In the genomic region with DNA sequence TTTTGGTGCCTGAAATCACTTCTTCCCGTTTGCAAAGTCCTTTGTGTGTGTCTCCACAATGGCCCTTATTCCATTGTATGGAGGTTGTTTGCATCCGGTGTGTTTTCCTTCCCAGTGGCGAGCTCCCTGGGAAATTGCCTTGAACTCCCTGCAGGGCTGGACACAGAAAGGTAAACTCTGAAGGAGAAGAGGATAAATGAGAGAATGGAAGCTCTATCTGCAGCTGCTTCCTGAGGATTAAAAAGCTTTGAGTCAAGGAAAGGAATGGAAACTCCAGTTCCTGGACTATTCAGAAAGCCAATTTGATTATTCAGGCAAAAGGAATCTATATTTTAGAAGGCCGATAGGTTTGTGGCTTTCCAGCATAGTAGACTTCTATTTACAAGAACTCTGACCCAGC, we compare ENCODE assay signal across 15 cellular contexts. TPM values are rescaled to one million over a fixed set of nuclear protein-coding genes. Genes with fewer than 3 reads are reported as not detected.
DNase-seq lines count a peak whose midpoint lies in the region; ATAC-seq, FAIRE-seq and TF ChIP-seq lines count a peak whose summit lies in the region.
"Had no signal": no experiment of that assay in that cellular context is flagged by ENCODE, and none has a peak within 500 bp of the region (broad histone marks: within the 10 kb centered on the region; RNA-seq: fewer than 3 reads in every experiment).

No MANE protein-coding gene starts in this region.

- no peak for DNase-seq in A673 (ENCODE audit: low spot score)
- DNase-seq in H54 (ENCODE audit: insufficient read length, low spot score): peak; percentile 41
- DNase-seq in amniotic epithelial cell (ENCODE audit: low read depth): peak; percentile 77
- no peak for DNase-seq in keratinocyte (ENCODE audit: low read depth, low spot score)
- no peak for DNase-seq in SK-N-DZ (ENCODE audit: low spot score)
- no peak for DNase-seq in 8988T
- DNase-seq: H7; NCI-H1092 treated with DMSO at 0.1 percent for 48 hours; NCI-H446; nucleus accumbens; stimulated activated CD4-positive, alpha-beta T cell treated with anti-CD3 and anti-CD28 coated beads, Interleukin-12 subunit alpha, Interleukin-12 subunit beta, amount 100 ng/mL, for 4 hours; stimulated activated naive CD8-positive, alpha-beta T cell treated with anti-CD3 and anti-CD28 coated beads, Interleukin-15, amount 100 ng/mL, for 72 hours; uterus had no signal

- no peak for TF ChIP-seq POLR2A in H54 (IDR thresholded peaks at IDR 0.05; ENCODE audit: low read depth, low read length)

- H2AFZ ChIP-seq in keratinocyte (ENCODE audit: control insufficient read depth, low read length): peak overlapping the region; percentile 8

- CTCF ChIA-PET in A673 (lab: Charles Lee): interaction anchor here (1.2 kb wide), 1 partner anchor 242 kb away, joined by 5 read pairs; no protein-coding TSS in a partner anchor

- dilution Hi-C loops in keratinocyte (cut with MboI; ENCODE audit: extremely low pct_ligation_motif_present, low sequenced_read_pairs): loop anchor here (25.0 kb wide), 1 partner anchor 209 kb away; no protein-coding TSS in a partner anchor

- no peaks in the 10 kb centered on the region for H3K9me1 ChIP-seq in keratinocyte (ENCODE audit: control insufficient read depth, extremely low read depth, insufficient read depth, low read length)

- H3K79me2 ChIP-seq in keratinocyte (ENCODE audit: control insufficient read depth, insufficient read depth, low read length): peaks cover 3% of the 10 kb centered on the region

- POLR2A ChIA-PET in A673 (lab: Charles Lee; ENCODE audit: low non-redundant PET): no interaction called here

- TF ChIP-seq CTCF in A673 (conservative IDR thresholded peaks at IDR 0.05; ENCODE audit: low read depth, low read length) (no peak), keratinocyte (optimal IDR thresholded peaks at IDR 0.05 in 1 of 3, IDR thresholded peaks at IDR 0.05 in 1 of 3, conservative IDR thresholded peaks at IDR 0.05 in 1 of 3; ENCODE audit: extremely low read depth in 1 of 3, insufficient read depth in 2 of 3, low read length in 3 of 3) (no peak)

- peak overlapping the region; percentile 6 for H3K4me2 ChIP-seq in keratinocyte (ENCODE audit: control insufficient read depth, extremely low read depth, insufficient read depth, low read depth, low read length)

- H3K27ac ChIP-seq in A673 (ENCODE audit: low read depth, low read length, poor library complexity, severe bottlenecking): peak overlapping the region; percentile 8
- H3K27ac ChIP-seq in keratinocyte (ENCODE audit: control insufficient read depth, insufficient read depth, low read length): no peak overlapping the region
- H3K27ac ChIP-seq: uterus had no signal

- peaks cover 22% of the 10 kb centered on the region for H3K4me1 ChIP-seq in A673 (ENCODE audit: insufficient read depth, low read length, poor library complexity, severe bottlenecking)
- peaks cover 40% of the 10 kb centered on the region for H3K4me1 ChIP-seq in keratinocyte (ENCODE audit: control insufficient read depth, extremely low read depth, insufficient read depth, low read length)
- H3K4me1 ChIP-seq: uterus had no signal

- no TSS peak for BruUV-seq in A673 (replicated peaks; lab: Mats Ljungman, UMichigan)

- intact Hi-C loops in A673 (cut with micrococcal nuclease; ENCODE audit: unreplicated experiment): loop anchor here (10.0 kb wide), 1 partner anchor 392 kb away; a partner anchor contains a TSS

- FAIRE-seq in H54 (lab: Jason Lieb, UNC) (no peak), keratinocyte (lab: Jason Lieb, UNC) (no peak)

- no peaks in the 10 kb centered on the region for H4K20me1 ChIP-seq in keratinocyte (ENCODE audit: control insufficient read depth, extremely low read depth, insufficient read depth, low read length)

- H3K36me3 ChIP-seq in A673 (ENCODE audit: insufficient read depth, low read length, poor library complexity, severe bottlenecking) (no peaks in the 10 kb centered on the region), keratinocyte (ENCODE audit: control insufficient read depth in 2 of 2, extremely low read depth in 1 of 2, insufficient read depth in 2 of 2, low read length in 2 of 2) (no peaks in the 10 kb centered on the region)
- H3K36me3 ChIP-seq: uterus had no signal

- ATAC-seq in HG03045 (IDR thresholded peaks at IDR 0.05; ENCODE audit: unreplicated experiment): no peak
- ATAC-seq in GM21423 (IDR thresholded peaks at IDR 0.05; ENCODE audit: unreplicated experiment): no peak
- ATAC-seq: stimulated activated naive CD8-positive, alpha-beta T cell treated with anti-CD3 and anti-CD28 coated beads, Interleukin-15, amount 100 ng/mL, for 72 hours had no signal

- H3K27me3 ChIP-seq in A673 (replicated peaks; ENCODE audit: insufficient read depth, low read depth, low read length, poor library complexity): no peaks in the 10 kb centered on the region
- no peaks in the 10 kb centered on the region for H3K27me3 ChIP-seq in keratinocyte (ENCODE audit: control insufficient read depth, extremely low read depth, insufficient read depth, low read length)
- H3K27me3 ChIP-seq: uterus had no signal

- H3K9me3 ChIP-seq in A673 (ENCODE audit: low read depth, low read length, poor library complexity, severe bottlenecking): no peaks in the 10 kb centered on the region
- no peaks in the 10 kb centered on the region for H3K9me3 ChIP-seq in keratinocyte (ENCODE audit: control insufficient read depth, low read depth, low read length)
- H3K9me3 ChIP-seq: uterus had no signal

- H3K9ac ChIP-seq in keratinocyte (ENCODE audit: control insufficient read depth, extremely low read depth, insufficient read depth, low read length): peak overlapping the region; percentile 14

- H3K4me3 ChIP-seq in A673 (ENCODE audit: low read depth, low read length, poor library complexity, severe bottlenecking) (no peak overlapping the region), keratinocyte (ENCODE audit: control insufficient read depth in 2 of 3, extremely low read depth in 1 of 3, insufficient read depth in 2 of 3, low read depth in 1 of 3, low read length in 3 of 3) (no peak overlapping the region)
- H3K4me3 ChIP-seq: uterus had no signal

RNA-seq across cellular contexts. Expression of a gene that starts 4.4 kb away (rescaled TPM):
- total RNA-seq in A673 (2021): 54.7 and 58.2 TPM in 2 replicates
- polyA plus RNA-seq in keratinocyte: 3.6 to 12.2 TPM (median 7.6 TPM) in 3 replicates
- 2.8 TPM for polyA plus RNA-seq in keratinocyte (2011; ENCODE audit: low read depth)
- 6.6 and 7.3 TPM in 2 replicates for polyA plus RNA-seq in keratinocyte (2011; cell fraction: cytosol; rRNA removed)
- polyA plus RNA-seq in keratinocyte (2011; cell fraction: nucleus; rRNA removed): 6.1 and 8.2 TPM in 2 replicates
- 3.0 and 12.6 TPM in 2 replicates for polyA plus RNA-seq in keratinocyte (2012; ENCODE audit: low replicate concordance)
- 3.6 to 10.9 TPM (median 5.2 TPM) in 3 replicates for polyA minus RNA-seq in keratinocyte
- 3.5 TPM for polyA minus RNA-seq in keratinocyte (2011; cell fraction: cytosol; rRNA and poly(A)+ RNA removed)
- 2.2 and 3.3 TPM in 2 replicates for polyA minus RNA-seq in keratinocyte (2011; cell fraction: nucleus; rRNA and poly(A)+ RNA removed)
- 57.8 and 65.3 TPM in 2 replicates for polyA plus RNA-seq in SK-N-DZ (2014; cell fraction: cytosol; rRNA removed)
- 48.9 and 53.5 TPM in 2 replicates for polyA plus RNA-seq in SK-N-DZ (2014; cell fraction: nucleus; rRNA removed)

RNA-seq across cellular contexts. Expression of a gene that starts 24.4 kb away (rescaled TPM):
- total RNA-seq in A673 (2021): 215 and 234 TPM in 2 replicates
- polyA plus RNA-seq in keratinocyte: 251 to 304 TPM (median 266 TPM) in 3 replicates
- 25.9 TPM for polyA plus RNA-seq in keratinocyte (2011; ENCODE audit: low read depth)
- polyA plus RNA-seq in keratinocyte (2011; cell fraction: cytosol; rRNA removed): 167 and 288 TPM in 2 replicates
- 127 and 160 TPM in 2 replicates for polyA plus RNA-seq in keratinocyte (2011; cell fraction: nucleus; rRNA removed)
- 84.3 and 187 TPM in 2 replicates for polyA plus RNA-seq in keratinocyte (2012; ENCODE audit: low replicate concordance)
- 181 to 213 TPM (median 205 TPM) in 3 replicates for polyA minus RNA-seq in keratinocyte
- 120 TPM for polyA minus RNA-seq in keratinocyte (2011; cell fraction: cytosol; rRNA and poly(A)+ RNA removed)
- 69.7 and 85.3 TPM in 2 replicates for polyA minus RNA-seq in keratinocyte (2011; cell fraction: nucleus; rRNA and poly(A)+ RNA removed)
- 438 and 453 TPM in 2 replicates for polyA plus RNA-seq in SK-N-DZ (2014; cell fraction: cytosol; rRNA removed)
- polyA plus RNA-seq in SK-N-DZ (2014; cell fraction: nucleus; rRNA removed): 217 and 287 TPM in 2 replicates

RNA-seq across cellular contexts. Expression of a gene that starts 37.5 kb away (rescaled TPM):
- 67.3 and 72.9 TPM in 2 replicates for total RNA-seq in A673 (2021)
- polyA plus RNA-seq in keratinocyte: 17.0 to 27.6 TPM (median 20.9 TPM) in 3 replicates
- polyA plus RNA-seq in keratinocyte (2011; ENCODE audit: low read depth): 16.3 TPM
- 18.0 and 35.0 TPM in 2 replicates for polyA plus RNA-seq in keratinocyte (2011; cell fraction: cytosol; rRNA removed)
- polyA plus RNA-seq in keratinocyte (2011; cell fraction: nucleus; rRNA removed): 29.9 and 35.9 TPM in 2 replicates
- 11.3 and 18.1 TPM in 2 replicates for polyA plus RNA-seq in keratinocyte (2012; ENCODE audit: low replicate concordance)
- 6.4 to 20.1 TPM (median 15.6 TPM) in 3 replicates for polyA minus RNA-seq in keratinocyte
- polyA minus RNA-seq in keratinocyte (2011; cell fraction: cytosol; rRNA and poly(A)+ RNA removed): 8.8 TPM
- 5.0 and 6.8 TPM in 2 replicates for polyA minus RNA-seq in keratinocyte (2011; cell fraction: nucleus; rRNA and poly(A)+ RNA removed)
- 47.9 and 341 TPM in 2 replicates for polyA plus RNA-seq in SK-N-DZ (2014; cell fraction: cytosol; rRNA removed)
- 126 and 295 TPM in 2 replicates for polyA plus RNA-seq in SK-N-DZ (2014; cell fraction: nucleus; rRNA removed)

Comparison
In these comparisons a context has a peak if more than half of its experiments do, and no peak if none do; other contexts are left out.
1. DNase-seq: peak in H54 (single experiment) and amniotic epithelial cell (single experiment); none in A673 (single experiment), keratinocyte (single experiment), SK-N-DZ (single experiment) and 8988T (single experiment).